ENCODE assay signal across 22 cellular contexts in genomic region chr18:731185-731584, GRCh38. TPM values are rescaled to one million over a fixed set of nuclear protein-coding genes. Genes with fewer than 3 reads are reported as not detected.
DNase-seq lines count a peak whose midpoint lies in the region; ATAC-seq and TF ChIP-seq lines count a peak whose summit lies in the region.
"Had no signal": no experiment of that assay in that cellular context is flagged by ENCODE, and none has a peak within 500 bp of the region (broad histone marks: within the 10 kb centered on the region; RNA-seq: fewer than 3 reads in every experiment).

No MANE protein-coding gene starts in this region.

- peak overlapping the region; percentile 66 for H3K27ac Mint-ChIP-seq in activated CD8-positive, alpha-beta memory T cell treated with anti-CD3 and anti-CD28 coated beads, Interleukin-2, amount 10 ng/mL, durations not matched to agents 7 days and 5 days
- H3K27ac Mint-ChIP-seq in WTC11 = peak overlapping the region; percentile 10
- H3K27ac Mint-ChIP-seq: type B pancreatic cell had no signal

- H3K4me3 Mint-ChIP-seq in activated CD8-positive, alpha-beta memory T cell treated with anti-CD3 and anti-CD28 coated beads, Interleukin-2, amount 10 ng/mL, durations not matched to agents 7 days and 5 days = no peak overlapping the region
- H3K4me3 Mint-ChIP-seq in WTC11 = no peak overlapping the region
- H3K4me3 Mint-ChIP-seq: CD8-positive, alpha-beta memory T cell; type B pancreatic cell had no signal

- no peak for ATAC-seq in activated CD8-positive, alpha-beta memory T cell treated with anti-CD3 and anti-CD28 coated beads, Interleukin-2, amount 10 ng/mL, durations not matched to agents 7 days and 5 days
- ATAC-seq in WTC11 = no peak
- peak; percentile 40 for ATAC-seq in stimulated activated naive CD8-positive, alpha-beta T cell treated with anti-CD3 and anti-CD28 coated beads, Interleukin-15, Interleukin-2, amounts not matched to agents 100 U/mL and 50 U/mL, for 24 hours
- no peak for ATAC-seq in HG03280 (IDR thresholded peaks at IDR 0.05; ENCODE audit: unreplicated experiment)

- H3K9me3 Mint-ChIP-seq in activated CD8-positive, alpha-beta memory T cell treated with anti-CD3 and anti-CD28 coated beads, Interleukin-2, amount 10 ng/mL, durations not matched to agents 7 days and 5 days (ENCODE audit: low read depth) = no peaks in the 10 kb centered on the region
- H3K9me3 Mint-ChIP-seq in WTC11 = no peaks in the 10 kb centered on the region
- H3K9me3 Mint-ChIP-seq: CD8-positive, alpha-beta memory T cell; type B pancreatic cell had no signal

- DNase-seq in activated CD8-positive, alpha-beta memory T cell treated with anti-CD3 and anti-CD28 coated beads, Interleukin-2, amount 10 ng/mL, durations not matched to agents 7 days and 5 days = no peak
- DNase-seq in activated CD8-positive, alpha-beta memory T cell treated with anti-CD3 and anti-CD28 coated beads for 24 hours = no peak
- DNase-seq in WTC11 (ENCODE audit: low spot score) (no peak), erythroblast (lab: John Stamatoyannopoulos, UW) (peak; percentile 65 to 91), epidermal melanocyte (ENCODE audit: insufficient read length, low spot score) (no peak)
- no peak for DNase-seq in stimulated activated naive CD8-positive, alpha-beta T cell treated with anti-CD3 and anti-CD28 coated beads, Interleukin-15, Interleukin-2, amounts not matched to agents 100 U/mL and 50 U/mL, for 24 hours
- DNase-seq in activated CD4-positive, alpha-beta T cell treated with anti-CD3 and anti-CD28 coated beads for 4 hours = no peak
- DNase-seq: activated gamma-delta T cell treated with Interleukin-2 at 50 U/mL for 16 hours; anterior cingulate cortex; CD8-positive, alpha-beta memory T cell; DMS153; GOT3; head of caudate nucleus; NCI-H2171 treated with DMSO at 0.1 percent for 48 hours; NCI-H524; sigmoid colon; SJCRH30; stimulated activated CD4-positive, alpha-beta T cell treated with anti-CD3 and anti-CD28 coated beads, Interleukin-15, amount 100 ng/mL, for 24 hours; T-helper 1 cell; WERI-Rb-1 had no signal

- no peak for TF ChIP-seq CTCF in WTC11 (IDR thresholded peaks at IDR 0.05)

- CTCF ChIA-PET in activated CD8-positive, alpha-beta memory T cell treated with anti-CD3 and anti-CD28 coated beads, Interleukin-2, amount 10 ng/mL, durations not matched to agents 7 days and 5 days (lab: Charles Lee) = interaction anchor here (0.5 to 1.6 kb wide), 3 partner anchors 9 to 108 kb away, joined by 3 to 6 read pairs (median 3); no protein-coding TSS in a partner anchor
- CTCF ChIA-PET in WTC11 (lab: Charles Lee) = interaction anchor here (0.6 to 1.4 kb wide), 4 partner anchors 99 to 1906 kb away, joined by 3 to 7 read pairs (median 4); no protein-coding TSS in a partner anchor

- no peak for TF ChIP-seq POLR2A in erythroblast (IDR thresholded peaks at IDR 0.05; ENCODE audit: low read length)

- POLR2A ChIA-PET in WTC11 (lab: Charles Lee) = no interaction called here

- no peaks in the 10 kb centered on the region for H3K27me3 Mint-ChIP-seq in activated CD8-positive, alpha-beta memory T cell treated with anti-CD3 and anti-CD28 coated beads, Interleukin-2, amount 10 ng/mL, durations not matched to agents 7 days and 5 days
- H3K27me3 Mint-ChIP-seq in WTC11 (ENCODE audit: low read depth) = no peaks in the 10 kb centered on the region
- H3K27me3 Mint-ChIP-seq: CD8-positive, alpha-beta memory T cell; type B pancreatic cell had no signal

- peaks cover 33% of the 10 kb centered on the region for H3K36me3 Mint-ChIP-seq in activated CD8-positive, alpha-beta memory T cell treated with anti-CD3 and anti-CD28 coated beads, Interleukin-2, amount 10 ng/mL, durations not matched to agents 7 days and 5 days
- peaks cover 38% of the 10 kb centered on the region for H3K36me3 Mint-ChIP-seq in WTC11

- peaks cover 10% of the 10 kb centered on the region for H3K4me1 Mint-ChIP-seq in activated CD8-positive, alpha-beta memory T cell treated with anti-CD3 and anti-CD28 coated beads, Interleukin-2, amount 10 ng/mL, durations not matched to agents 7 days and 5 days
- no peaks in the 10 kb centered on the region for H3K4me1 Mint-ChIP-seq in WTC11
- H3K4me1 Mint-ChIP-seq: CD8-positive, alpha-beta memory T cell had no signal

TF ChIP-seq in WTC11, 78 proteins besides CTCF, POLR2A, EP300 and RAD21:
- TF ChIP-seq ZNF671 (CRISPR knock-in tag; IDR thresholded peaks at IDR 0.05) (no peak), ZSCAN18 (CRISPR knock-in tag; IDR thresholded peaks at IDR 0.05) (no peak)
TF ChIP-seq in WTC11: peak in this region for 0.

RNA-seq across cellular contexts. Expression of gene ENOSF1, which starts 18.8 kb away (rescaled TPM):
- total RNA-seq in activated CD8-positive, alpha-beta memory T cell treated with anti-CD3 and anti-CD28 coated beads, Interleukin-2, amount 10 ng/mL, durations not matched to agents 7 days and 5 days = 10 to 100 TPM; 79.3 to 84.3 TPM
- total RNA-seq in WTC11 (2021) = 44.1 to 52.9 TPM (median 44.6 TPM) in 3 replicates

Comparison
In these comparisons a context has a peak if more than half of its experiments do, and no peak if none do; other contexts are left out.
1. DNase-seq: peak in erythroblast (2 of 2); none in activated CD8-positive, alpha-beta memory T cell treated with anti-CD3 and anti-CD28 coated beads, Interleukin-2, amount 10 ng/mL, durations not matched to agents 7 days and 5 days (single experiment), activated CD8-positive, alpha-beta memory T cell treated with anti-CD3 and anti-CD28 coated beads for 24 hours (single experiment), WTC11 (single experiment), stimulated activated naive CD8-positive, alpha-beta T cell treated with anti-CD3 and anti-CD28 coated beads, Interleukin-15, Interleukin-2, amounts not matched to agents 100 U/mL and 50 U/mL, for 24 hours (single experiment), activated CD4-positive, alpha-beta T cell treated with anti-CD3 and anti-CD28 coated beads for 4 hours (0 of 2) and epidermal melanocyte (single experiment).